In genomic region chrX:132022863-132023116, GRCh38 we compare ENCODE assay signal across 8 cellular contexts. TPM values are rescaled to one million over a fixed set of nuclear protein-coding genes. Genes with fewer than 3 reads are reported as not detected.
DNase-seq lines count a peak whose midpoint lies in the region; ATAC-seq and TF ChIP-seq lines count a peak whose summit lies in the region.

No MANE protein-coding gene starts in this region.

- H3K4me2 ChIP-seq in neural cell (ENCODE audit: low read length) = no peak overlapping the region

- no peak for TF ChIP-seq EP300 in neural cell (conservative IDR thresholded peaks at IDR 0.05; ENCODE audit: poor library complexity, severe bottlenecking)

- H3K27me3 Mint-ChIP-seq in Caco-2 (ENCODE audit: insufficient read depth, unreplicated experiment) = no peaks in the 10 kb centered on the region
- no peaks in the 10 kb centered on the region for H3K27me3 Mint-ChIP-seq in dendritic cell treated with granulocyte-macrophage colony-stimulating factor and Interleukin-4, amounts not matched to agents 40 ng/mL and 50 ng/mL, for 4 days

- H3K27ac Mint-ChIP-seq in Caco-2 (ENCODE audit: unreplicated experiment) = peak overlapping the region; percentile 89
- peak overlapping the region; percentile 89 for H3K27ac Mint-ChIP-seq in dendritic cell treated with granulocyte-macrophage colony-stimulating factor and Interleukin-4, amounts not matched to agents 40 ng/mL and 50 ng/mL, for 4 days

- ATAC-seq in GM21381 (IDR thresholded peaks at IDR 0.05; ENCODE audit: unreplicated experiment) = peak; percentile 22
- ATAC-seq in esophagus mucosa = no peak

- CTCF ChIA-PET in Caco-2 (lab: Charles Lee) = interaction anchor here (1.0 to 1.3 kb wide), 3 partner anchors 48 to 181 kb away, joined by 5 to 6 read pairs (median 5); no protein-coding TSS in a partner anchor

- peaks cover 17% of the 10 kb centered on the region for H3K79me2 ChIP-seq in neural cell (replicated peaks; ENCODE audit: insufficient read depth, low read length)

- TF ChIP-seq CTCF in Caco-2 (IDR thresholded peaks at IDR 0.05; ENCODE audit: insufficient read depth in 1 of 2, low read depth in 1 of 2, low read length in 1 of 2, severe bottlenecking in 1 of 2, unreplicated experiment in 1 of 2) (no peak), HL-60 (IDR thresholded peaks at IDR 0.05; ENCODE audit: insufficient read depth, low read length) (no peak), neural cell (IDR thresholded peaks at IDR 0.05; ENCODE audit: poor library complexity, severe bottlenecking) (no peak)

- H3F3A ChIP-seq in neural cell (ENCODE audit: insufficient read depth, low read length, poor library complexity, severe bottlenecking) = no peaks in the 10 kb centered on the region

- peaks cover 3% of the 10 kb centered on the region; the same call in 1 of the 2 replicates for H3K4me1 ChIP-seq in Caco-2

- no peaks in the 10 kb centered on the region for H3K9me3 Mint-ChIP-seq in Caco-2 (ENCODE audit: unreplicated experiment)
- no peaks in the 10 kb centered on the region for H3K9me3 Mint-ChIP-seq in dendritic cell treated with granulocyte-macrophage colony-stimulating factor and Interleukin-4, amounts not matched to agents 40 ng/mL and 50 ng/mL, for 4 days

- H3K9me3 ChIP-seq in Caco-2 (no peaks in the 10 kb centered on the region), neural cell (ENCODE audit: low read length) (no peaks in the 10 kb centered on the region)

- BruUV-seq in Caco-2 (replicated peaks; lab: Mats Ljungman, UMichigan) = no TSS peak

- H3K9ac ChIP-seq in neural cell (ENCODE audit: low read length) = peak overlapping the region; percentile 47

- no peaks in the 10 kb centered on the region for H3K27me3 ChIP-seq in Caco-2 (replicated peaks; ENCODE audit: control insufficient read depth, insufficient read depth, low read length)
- no peaks in the 10 kb centered on the region for H3K27me3 ChIP-seq in HL-60 (ENCODE audit: insufficient read depth, poor library complexity, severe bottlenecking)
- no peaks in the 10 kb centered on the region for H3K27me3 ChIP-seq in neural cell (ENCODE audit: insufficient read depth, low read depth, low read length)

- H3K4me3 ChIP-seq in Caco-2 (ENCODE audit: low read depth, low read length) = peak overlapping the region; percentile 79
- H3K4me3 ChIP-seq in HL-60 (replicated peaks; ENCODE audit: insufficient read depth, low read length) = peak overlapping the region; percentile 78
- H3K4me3 ChIP-seq in neural cell (ENCODE audit: low read length) = peak overlapping the region; percentile 85

- no peaks in the 10 kb centered on the region for H3K9me2 ChIP-seq in neural cell (ENCODE audit: insufficient read depth, low read length)

- H3K4me1 Mint-ChIP-seq in Caco-2 (ENCODE audit: low read depth, unreplicated experiment) = peaks cover 11% of the 10 kb centered on the region
- peaks cover 13% of the 10 kb centered on the region for H3K4me1 Mint-ChIP-seq in dendritic cell treated with granulocyte-macrophage colony-stimulating factor and Interleukin-4, amounts not matched to agents 40 ng/mL and 50 ng/mL, for 4 days (ENCODE audit: low read depth)

- no peak for TF ChIP-seq RAD21 in neural cell (conservative IDR thresholded peaks at IDR 0.05)

- no peak overlapping the region for H2AFZ ChIP-seq in neural cell (ENCODE audit: low read depth, low read length)

- H3K36me3 Mint-ChIP-seq in Caco-2 (ENCODE audit: insufficient read depth, unreplicated experiment) = peaks cover 16% of the 10 kb centered on the region
- peaks cover 16% of the 10 kb centered on the region for H3K36me3 Mint-ChIP-seq in dendritic cell treated with granulocyte-macrophage colony-stimulating factor and Interleukin-4, amounts not matched to agents 40 ng/mL and 50 ng/mL, for 4 days (ENCODE audit: low read depth)

- H3K36me3 ChIP-seq in Caco-2 (ENCODE audit: control insufficient read depth, insufficient read depth, low read length) (no peaks in the 10 kb centered on the region), neural cell (ENCODE audit: insufficient read depth, low read length) (no peaks in the 10 kb centered on the region)

- POLR2A ChIA-PET in Caco-2 (lab: Charles Lee) = no interaction called here

- H3K4me3 Mint-ChIP-seq in Caco-2 (ENCODE audit: unreplicated experiment) = peak overlapping the region; percentile 88
- H3K4me3 Mint-ChIP-seq in dendritic cell treated with granulocyte-macrophage colony-stimulating factor and Interleukin-4, amounts not matched to agents 40 ng/mL and 50 ng/mL, for 4 days = peak overlapping the region; percentile 84

- no peaks in the 10 kb centered on the region for H4K20me1 ChIP-seq in neural cell (ENCODE audit: insufficient read depth)

- no peak for DNase-seq in Caco-2
- no peak for DNase-seq in HL-60 (ENCODE audit: low read depth in 1 of 2, low spot score in 1 of 2)
- DNase-seq in cerebellum (ENCODE audit: low spot score) = no peak
- DNase-seq in NCI-H1417 (lab: John Stamatoyannopoulos, UW) = no peak

- intact Hi-C loops in Caco-2 (cut with micrococcal nuclease; ENCODE audit: unreplicated experiment) = loop anchor here (2.0 kb wide), 4 partner anchors 48 to 390 kb away; partner anchors contain the start of gene RAP2C
- intact Hi-C loops in dendritic cell treated with granulocyte-macrophage colony-stimulating factor and Interleukin-4, amounts not matched to agents 40 ng/mL and 50 ng/mL, for 4 days (cut with micrococcal nuclease) = loop anchor here (5.0 kb wide), 1 partner anchor 195 kb away; the partner anchor contains the start of gene RAP2C

- H3K27ac ChIP-seq in HL-60 (replicated peaks) = peak overlapping the region; percentile 88
- H3K27ac ChIP-seq in neural cell (ENCODE audit: low read length) = no peak overlapping the region

TF ChIP-seq in neural cell, 6 proteins besides CTCF, POLR2A, EP300 and RAD21:
- no peak for TF ChIP-seq POLR2AphosphoS5 (IDR thresholded peaks at IDR 0.05)
- TF ChIP-seq TAF1 (IDR thresholded peaks at IDR 0.05; ENCODE audit: low read depth) = no peak
- TF ChIP-seq SMC3 (conservative IDR thresholded peaks at IDR 0.05; ENCODE audit: poor library complexity) = no peak
- TF ChIP-seq REST (IDR thresholded peaks at IDR 0.05; ENCODE audit: borderline replicate concordance) = no peak
- TF ChIP-seq EZH2 (IDR thresholded peaks at IDR 0.05; ENCODE audit: borderline replicate concordance, insufficient read depth, low read length, poor library complexity, severe bottlenecking) = no peak
- no peak for TF ChIP-seq MXI1 (conservative IDR thresholded peaks at IDR 0.05; ENCODE audit: poor library complexity, severe bottlenecking)
TF ChIP-seq in neural cell: peak in this region for 0.

RNA-seq across cellular contexts. Expression of gene STK26, which starts 0.3 kb away (rescaled TPM):
- total RNA-seq in Caco-2 (2022) (36.8 and 37.1 TPM in 2 replicates), cerebellum (2.5 TPM), esophagus mucosa (14.5 TPM)
- polyA plus RNA-seq in neural cell = 8.1 and 8.8 TPM in 2 replicates
- polyA minus RNA-seq in neural cell = 7.1 and 9.7 TPM in 2 replicates
